ENCODE assay signal across 13 cellular contexts in genomic region chr2:121480826-121481225, GRCh38. TPM values are rescaled to one million over a fixed set of nuclear protein-coding genes. Genes with fewer than 3 reads are reported as not detected.
DNase-seq lines count a peak whose midpoint lies in the region; ATAC-seq, FAIRE-seq and TF ChIP-seq lines count a peak whose summit lies in the region.
"Had no signal": no experiment of that assay in that cellular context is flagged by ENCODE, and none has a peak within 500 bp of the region (broad histone marks: within the 10 kb centered on the region; RNA-seq: fewer than 3 reads in every experiment).

No MANE protein-coding gene starts in this region.

- no peak for TF ChIP-seq POLR2A in endothelial cell of umbilical vein (IDR thresholded peaks at IDR 0.05; ENCODE audit: low read depth, low read length)

- no peak overlapping the region for H3K27ac ChIP-seq in endothelial cell of umbilical vein (ENCODE audit: insufficient read depth, low read depth, low read length)

- intact Hi-C loops in Calu3 (cut with micrococcal nuclease; ENCODE audit: unreplicated experiment) (no loop called here), endothelial cell of umbilical vein (cut with micrococcal nuclease) (no loop called here)

- H2AFZ ChIP-seq in endothelial cell of umbilical vein (ENCODE audit: low read depth, low read length) = no peak overlapping the region

- peaks cover 39% of the 10 kb centered on the region for H3K4me1 Mint-ChIP-seq in Calu3 (ENCODE audit: low read depth, unreplicated experiment)

- no peak overlapping the region for H3K9ac ChIP-seq in endothelial cell of umbilical vein (replicated peaks; ENCODE audit: extremely low read depth, insufficient read depth, low read length)

- ATAC-seq in omental fat pad (ENCODE audit: low FRiP score) (peak; percentile 39), GM18502 (IDR thresholded peaks at IDR 0.05; ENCODE audit: poor library complexity, unreplicated experiment) (no peak), HG03565 (IDR thresholded peaks at IDR 0.05; ENCODE audit: unreplicated experiment) (no peak)

- H3K27me3 Mint-ChIP-seq in Calu3 (ENCODE audit: unreplicated experiment) = no peaks in the 10 kb centered on the region
- H3K27me3 Mint-ChIP-seq: activated naive CD8-positive, alpha-beta T cell; stimulated activated naive CD8-positive, alpha-beta T cell treated with anti-CD3 and anti-CD28 coated beads, Interleukin-15, Interleukin-2, amounts not matched to agents 100 ng/mL and 50 ng/mL, for 24 hours had no signal

- no peaks in the 10 kb centered on the region for H3K9me1 ChIP-seq in endothelial cell of umbilical vein (replicated peaks; ENCODE audit: control insufficient read depth, extremely low read depth, insufficient read depth, low read length)

- no peaks in the 10 kb centered on the region for H3K36me3 ChIP-seq in endothelial cell of umbilical vein (ENCODE audit: control insufficient read depth in 2 of 2, extremely low read depth in 1 of 2, insufficient read depth in 2 of 2, low read length in 2 of 2)

- H3K36me3 Mint-ChIP-seq in Calu3 (ENCODE audit: insufficient read depth, unreplicated experiment) = no peaks in the 10 kb centered on the region

- no peaks in the 10 kb centered on the region for H3K9me3 Mint-ChIP-seq in Calu3 (ENCODE audit: low read depth, unreplicated experiment)
- H3K9me3 Mint-ChIP-seq: stimulated activated naive CD8-positive, alpha-beta T cell treated with anti-CD3 and anti-CD28 coated beads, Interleukin-15, Interleukin-2, amounts not matched to agents 100 ng/mL and 50 ng/mL, for 24 hours had no signal

- no peak for FAIRE-seq in endothelial cell of umbilical vein (lab: Jason Lieb, UNC)

- H3K4me1 ChIP-seq in endothelial cell of umbilical vein (ENCODE audit: control insufficient read depth, extremely low read depth, insufficient read depth, low read length) = no peaks in the 10 kb centered on the region

- H3K27ac Mint-ChIP-seq in Calu3 (ENCODE audit: unreplicated experiment) = no peak overlapping the region
- H3K27ac Mint-ChIP-seq: activated naive CD8-positive, alpha-beta T cell; stimulated activated naive CD8-positive, alpha-beta T cell treated with anti-CD3 and anti-CD28 coated beads, Interleukin-15, Interleukin-2, amounts not matched to agents 100 ng/mL and 50 ng/mL, for 24 hours had no signal

- peaks cover 4% of the 10 kb centered on the region for H4K20me1 ChIP-seq in endothelial cell of umbilical vein (replicated peaks; ENCODE audit: control insufficient read depth, extremely low read depth, insufficient read depth, low read length)

- POLR2A ChIA-PET in endothelial cell of umbilical vein (lab: Charles Lee) = no interaction called here

- no peak overlapping the region for H3K4me2 ChIP-seq in endothelial cell of umbilical vein (ENCODE audit: insufficient read depth, low read length)

- DNase-seq in Calu3 = peak; percentile 45
- DNase-seq in NCI-H345 treated with DMSO at 0.1 percent for 48 hours (lab: John Stamatoyannopoulos, UW; ENCODE audit: unreplicated experiment) = peak; percentile 2
- peak; percentile 8 for DNase-seq in endothelial cell of umbilical vein (ENCODE audit: low read depth, low spot score)
- no peak for DNase-seq in omental fat pad (ENCODE audit: low spot score)
- DNase-seq in SK-N-DZ (ENCODE audit: low spot score) = no peak
- DNase-seq in UCSD-AML1 (lab: John Stamatoyannopoulos, UW; ENCODE audit: unreplicated experiment) = no peak
- DNase-seq: NCI-H1048, T-helper 2 cell had no signal

- dilution Hi-C loops in endothelial cell of umbilical vein (cut with MboI; ENCODE audit: extremely low pct_ligation_motif_present, low sequenced_read_pairs) = no loop called here

- H3K27me3 ChIP-seq in endothelial cell of umbilical vein (ENCODE audit: control insufficient read depth in 2 of 2, insufficient read depth in 2 of 2, low read length in 2 of 2) = no peaks in the 10 kb centered on the region

- H3K4me3 Mint-ChIP-seq in Calu3 (ENCODE audit: low read depth, unreplicated experiment) = no peak overlapping the region
- H3K4me3 Mint-ChIP-seq: activated naive CD8-positive, alpha-beta T cell; stimulated activated naive CD8-positive, alpha-beta T cell treated with anti-CD3 and anti-CD28 coated beads, Interleukin-15, Interleukin-2, amounts not matched to agents 100 ng/mL and 50 ng/mL, for 24 hours had no signal

- no peaks in the 10 kb centered on the region for H3K9me3 ChIP-seq in endothelial cell of umbilical vein (replicated peaks; ENCODE audit: control insufficient read depth, insufficient read depth, low read length)

- CTCF ChIA-PET in Calu3 (lab: Charles Lee) (interaction anchor here (1.5 kb wide), 1 partner anchor 52 kb away, joined by 3 read pairs; no protein-coding TSS in a partner anchor), endothelial cell of umbilical vein (lab: Charles Lee) (interaction anchor here (1.2 kb wide), 1 partner anchor 78 kb away, joined by 3 read pairs; no protein-coding TSS in a partner anchor)

- BruUV-seq in Calu3 (replicated peaks; lab: Mats Ljungman, UMichigan) (no TSS peak), endothelial cell of umbilical vein (replicated peaks; lab: Mats Ljungman, UMichigan) (no TSS peak)

- peaks cover 4% of the 10 kb centered on the region for H3K79me2 ChIP-seq in endothelial cell of umbilical vein (ENCODE audit: control insufficient read depth, insufficient read depth, low read length)

- TF ChIP-seq CTCF in Calu3 (IDR thresholded peaks at IDR 0.05; ENCODE audit: unreplicated experiment) (no peak), endothelial cell of umbilical vein (IDR thresholded peaks at IDR 0.05; ENCODE audit: extremely low read depth in 1 of 2, insufficient read depth in 1 of 2, low read depth in 1 of 2, low read length in 2 of 2) (no peak), omental fat pad (IDR thresholded peaks at IDR 0.05) (no peak)

- H3K4me3 ChIP-seq in endothelial cell of umbilical vein (replicated peaks in 1 of 3; ENCODE audit: insufficient read depth in 1 of 3, low read depth in 1 of 3, low read length in 3 of 3) = no peak overlapping the region

TF ChIP-seq in endothelial cell of umbilical vein, 7 proteins besides CTCF, POLR2A, EP300 and RAD21:
- TF ChIP-seq EZH2 (IDR thresholded peaks at IDR 0.05; ENCODE audit: borderline replicate concordance, low read depth, low read length, severe bottlenecking) (no peak), MYC (IDR thresholded peaks at IDR 0.05; ENCODE audit: low read depth, low read length) (no peak), POLR2AphosphoS5 (IDR thresholded peaks at IDR 0.05; ENCODE audit: insufficient read depth, low read depth, low read length) (no peak), GATA2 (IDR thresholded peaks at IDR 0.05; ENCODE audit: insufficient read depth, insufficient read length, low read depth, low read length) (no peak), FOS (IDR thresholded peaks at IDR 0.05; ENCODE audit: borderline replicate concordance, insufficient read depth, low read length) (no peak), JUN (IDR thresholded peaks at IDR 0.05; ENCODE audit: borderline replicate concordance, insufficient read depth, insufficient read length, low read depth) (no peak), MAX (IDR thresholded peaks at IDR 0.05; ENCODE audit: insufficient read depth, insufficient read length) (no peak)

RNA-seq across cellular contexts. Expression of gene RNU4ATAC, which starts 49.9 kb away (rescaled TPM):
- total RNA-seq in Calu3 (2022) = not detected in 2 replicates
- not detected in 2 replicates for total RNA-seq in endothelial cell of umbilical vein
- polyA plus RNA-seq in endothelial cell of umbilical vein = not detected in 2 replicates
- not detected in 2 replicates for polyA plus RNA-seq in endothelial cell of umbilical vein (2011; cell fraction: cytosol; rRNA removed)
- polyA plus RNA-seq in endothelial cell of umbilical vein (2011; cell fraction: nucleus; rRNA removed) = not detected in 2 replicates
- not detected in 2 replicates for polyA plus RNA-seq in endothelial cell of umbilical vein (2012)
- polyA minus RNA-seq in endothelial cell of umbilical vein = under 0.01 TPM in 2 replicates
- polyA minus RNA-seq in endothelial cell of umbilical vein (2011; cell fraction: cytosol; rRNA and poly(A)+ RNA removed) = 8,857 TPM
- under 0.01 TPM in 2 replicates for polyA minus RNA-seq in endothelial cell of umbilical vein (2011; cell fraction: nucleus; rRNA and poly(A)+ RNA removed)
- total RNA-seq in omental fat pad = not detected
- polyA plus RNA-seq in SK-N-DZ (2014; cell fraction: cytosol; rRNA removed) = not detected in 2 replicates
- polyA plus RNA-seq in SK-N-DZ (2014; cell fraction: nucleus; rRNA removed) = not detected in 2 replicates
- total RNA-seq: posterior vena cava had no signal

Comparison
In these comparisons a context has a peak if more than half of its experiments do, and no peak if none do; other contexts are left out.
1. DNase-seq: peak in Calu3 (single experiment), NCI-H345 treated with DMSO at 0.1 percent for 48 hours (single experiment) and endothelial cell of umbilical vein (single experiment); none in omental fat pad (single experiment), SK-N-DZ (single experiment) and UCSD-AML1 (single experiment).